Comparison of ENCODE assay signal across 8 cellular contexts in genomic region chr7:157474685-157475084, GRCh38.
DNase-seq lines count a peak whose midpoint lies in the region; ATAC-seq, FAIRE-seq and TF ChIP-seq lines count a peak whose summit lies in the region.

No MANE protein-coding gene starts in this region.

- WGBS in hepatocyte (ENCODE audit: low lambda C conversion rate, missing lambda C conversion rate) = 46% methylated on average over 12 of the region's 12 CpGs

- H3K27ac ChIP-seq in OCI-LY3 (ENCODE audit: low read length) = no peak overlapping the region
- no peak overlapping the region for H3K27ac ChIP-seq in hepatocyte
- H3K27ac ChIP-seq in vagina = no peak overlapping the region

- DNase-seq in AG04449 (ENCODE audit: low read depth, low spot score) (no peak), GM12865 (ENCODE audit: low read depth) (peak; percentile 37), hepatocyte (ENCODE audit: low spot score) (no peak), frontal cortex (ENCODE audit: low spot score in 2 of 2) (no peak), RKO (ENCODE audit: low spot score) (no peak), vagina (ENCODE audit: extremely low spot score in 2 of 2) (no peak)

- no peak for ATAC-seq in GM21529 (IDR thresholded peaks at IDR 0.05; ENCODE audit: unreplicated experiment)

- intact Hi-C loops in vagina (cut with DNase I) = no loop called here

- TF ChIP-seq POLR2A in vagina (IDR thresholded peaks at IDR 0.05) = no peak

- no peak overlapping the region for H3K9ac ChIP-seq in OCI-LY3 (ENCODE audit: low read length)

- CTCF ChIA-PET in AG04449 (lab: Yijun Ruan, JAX) = interaction anchor here (1.2 kb wide), 1 partner anchor 44 kb away, joined by 3 read pairs; no protein-coding TSS in a partner anchor

- no peaks in the 10 kb centered on the region; the same call in 1 of the 2 replicates for H3K27me3 ChIP-seq in OCI-LY3 (ENCODE audit: low read depth, low read length)
- no peaks in the 10 kb centered on the region for H3K27me3 ChIP-seq in hepatocyte
- no peaks in the 10 kb centered on the region for H3K27me3 ChIP-seq in vagina

- no peak overlapping the region for H3K4me2 ChIP-seq in OCI-LY3 (ENCODE audit: low read length)
- no peak overlapping the region for H3K4me2 ChIP-seq in hepatocyte

- H4K20me1 ChIP-seq in OCI-LY3 (ENCODE audit: insufficient read depth, low read length) = no peaks in the 10 kb centered on the region
- H4K20me1 ChIP-seq in hepatocyte (ENCODE audit: insufficient read depth, poor library complexity, severe bottlenecking) = no peaks in the 10 kb centered on the region

- POLR2A ChIA-PET in AG04449 (lab: Yijun Ruan, JAX) = no interaction called here

- TF ChIP-seq CTCF in AG04449 (IDR thresholded peaks at IDR 0.05; ENCODE audit: insufficient read depth, low read length, missing control alignments) (peak; percentile 21), GM12865 (IDR thresholded peaks at IDR 0.05; ENCODE audit: insufficient read depth, low read depth, low read length, missing control alignments) (peak; percentile 41), OCI-LY3 (IDR thresholded peaks at IDR 0.05; ENCODE audit: low read depth, low read length) (peak; percentile 44), hepatocyte (IDR thresholded peaks at IDR 0.05; ENCODE audit: poor library complexity) (peak; percentile 7), vagina (IDR thresholded peaks at IDR 0.05) (no peak)

- H3K79me2 ChIP-seq in OCI-LY3 (ENCODE audit: low read length) = no peaks in the 10 kb centered on the region
- no peaks in the 10 kb centered on the region for H3K79me2 ChIP-seq in hepatocyte

- H3K4me1 ChIP-seq in OCI-LY3 (ENCODE audit: low read length) (peaks cover 9% of the 10 kb centered on the region), hepatocyte (ENCODE audit: insufficient read depth) (no peaks in the 10 kb centered on the region), vagina (no peaks in the 10 kb centered on the region)

- H3K9me2 ChIP-seq in hepatocyte (replicated peaks; ENCODE audit: insufficient read depth) = no peaks in the 10 kb centered on the region

- no peak for FAIRE-seq in frontal cortex (lab: Jason Lieb, UNC)

- H3K9me3 ChIP-seq in OCI-LY3 (ENCODE audit: insufficient read depth, low read length) (peaks cover 11% of the 10 kb centered on the region; the same call in 1 of the 2 replicates), hepatocyte (ENCODE audit: low read depth) (no peaks in the 10 kb centered on the region), vagina (peaks cover 8% of the 10 kb centered on the region)

- H3K36me3 ChIP-seq in OCI-LY3 (replicated peaks; ENCODE audit: low read depth, low read length) (no peaks in the 10 kb centered on the region), hepatocyte (replicated peaks; ENCODE audit: insufficient read depth, low read depth) (no peaks in the 10 kb centered on the region), vagina (no peaks in the 10 kb centered on the region)

- no peak overlapping the region for H2AFZ ChIP-seq in OCI-LY3 (ENCODE audit: low read depth, low read length)
- no peak overlapping the region for H2AFZ ChIP-seq in hepatocyte

- H3K4me3 ChIP-seq in AG04449 (ENCODE audit: low read depth, low read length) = no peak overlapping the region
- H3K4me3 ChIP-seq in GM12865 (ENCODE audit: low read depth, low read length) = no peak overlapping the region
- no peak overlapping the region for H3K4me3 ChIP-seq in OCI-LY3 (ENCODE audit: low read length)
- no peak overlapping the region for H3K4me3 ChIP-seq in hepatocyte
- H3K4me3 ChIP-seq in vagina = no peak overlapping the region

Comparison
In these comparisons a context has a peak if more than half of its experiments do, and no peak if none do; other contexts are left out.
1. CTCF ChIP-seq: peak in AG04449 (single experiment), GM12865 (single experiment), OCI-LY3 (single experiment) and hepatocyte (single experiment); none in vagina (0 of 3).